Comparison of ENCODE assay signal across 8 cellular contexts in genomic region chr10:68897336-68897741, GRCh38. TPM values are rescaled to one million over a fixed set of nuclear protein-coding genes. Genes with fewer than 3 reads are reported as not detected.
A peak's percentile ranks its signal among the peaks of the same experiment; 100 is the strongest.
DNase-seq lines count a peak whose midpoint lies in the region; ATAC-seq and TF ChIP-seq lines count a peak whose summit lies in the region.

No MANE protein-coding gene starts in this region.

- peaks cover 15% of the 10 kb centered on the region for H3K4me1 ChIP-seq in CD4-positive, alpha-beta memory T cell (ENCODE audit: insufficient read depth, low read length)

- CTCF ChIA-PET in CD4-positive, alpha-beta memory T cell (lab: Charles Lee; ENCODE audit: partially characterized antibody), result interaction anchor here (0.7 to 1.4 kb wide), 5 partner anchors 42 to 1200 kb away, joined by 3 to 4 read pairs (median 3); no protein-coding TSS in a partner anchor
- CTCF ChIA-PET in HEK293T (lab: Yijun Ruan, JAX), result interaction anchor here (0.7 to 0.9 kb wide), 3 partner anchors 77 to 101 kb away, joined by 3 to 4 read pairs (median 4); no protein-coding TSS in a partner anchor

- H3K36me3 Mint-ChIP-seq in CD4-positive, alpha-beta memory T cell, result peaks cover 0 to 15% of the 10 kb centered on the region in 2 donors
- H3K36me3 Mint-ChIP-seq in activated T-helper 2 cell treated with anti-CD3 and anti-CD28 coated beads, Interferon-gamma antibody, Interleukin-2, Interleukin-4, amounts not matched to agents 10 μg/mL and 5 μg/mL and 100 μg/mL, durations not matched to agents 14 hours and 24 hours and 36 hours (ENCODE audit: low read depth), result peaks cover 12% of the 10 kb centered on the region

- ATAC-seq in HG02588 (IDR thresholded peaks at IDR 0.05; ENCODE audit: unreplicated experiment) (no peak), GM18909 (IDR thresholded peaks at IDR 0.05; ENCODE audit: poor library complexity, unreplicated experiment) (no peak)

- peak in 4 of 5 donors; percentile 23 to 43 (median 34) for DNase-seq in CD4-positive, alpha-beta memory T cell
- DNase-seq in HEK293T (ENCODE audit: extremely low spot score), result peak; percentile 58
- peak; percentile 54 to 55 for DNase-seq in NCI-H526 (lab: John Stamatoyannopoulos, UW)
- DNase-seq in activated T-helper 2 cell treated with anti-CD3 and anti-CD28 coated beads, Interferon-gamma antibody, Interleukin-2, Interleukin-4, amounts not matched to agents 10 μg/mL and 5 μg/mL and 100 μg/mL, durations not matched to agents 14 hours and 24 hours and 36 hours (ENCODE audit: low spot score), result peak; percentile 18
- DNase-seq in germinal center (ENCODE audit: low spot score), result peak; percentile 7
- DNase-seq in skeletal muscle cell (ENCODE audit: low read depth), result peak; percentile 31

- no peak overlapping the region for H3K4me3 ChIP-seq in CD4-positive, alpha-beta memory T cell (ENCODE audit: low read length in 2 of 2)
- no peak overlapping the region for H3K4me3 ChIP-seq in skeletal muscle cell (ENCODE audit: low read depth, low read length)

- peaks cover 0 to 1% of the 10 kb centered on the region in 2 donors for H3K27me3 Mint-ChIP-seq in CD4-positive, alpha-beta memory T cell
- peaks cover 7% of the 10 kb centered on the region for H3K27me3 Mint-ChIP-seq in activated T-helper 2 cell treated with anti-CD3 and anti-CD28 coated beads, Interferon-gamma antibody, Interleukin-2, Interleukin-4, amounts not matched to agents 10 μg/mL and 5 μg/mL and 100 μg/mL, durations not matched to agents 14 hours and 24 hours and 36 hours (ENCODE audit: low read depth)

- intact Hi-C loops in CD4-positive, alpha-beta memory T cell (cut with micrococcal nuclease), result no loop called here
- intact Hi-C loops in activated T-helper 2 cell treated with anti-CD3 and anti-CD28 coated beads, Interferon-gamma antibody, Interleukin-2, Interleukin-4, amounts not matched to agents 10 μg/mL and 5 μg/mL and 100 μg/mL, durations not matched to agents 14 hours and 24 hours and 36 hours (cut with micrococcal nuclease), result no loop called here

- H3K9me3 ChIP-seq in CD4-positive, alpha-beta memory T cell (ENCODE audit: control insufficient read depth in 1 of 2, low read length in 2 of 2), result no peaks in the 10 kb centered on the region

- H3K4me3 Mint-ChIP-seq in CD4-positive, alpha-beta memory T cell, result peak overlapping the region in 1 of 8 donors; percentile 71
- no peak overlapping the region for H3K4me3 Mint-ChIP-seq in activated T-helper 2 cell treated with anti-CD3 and anti-CD28 coated beads, Interferon-gamma antibody, Interleukin-2, Interleukin-4, amounts not matched to agents 10 μg/mL and 5 μg/mL and 100 μg/mL, durations not matched to agents 14 hours and 24 hours and 36 hours (ENCODE audit: low read depth)

- H3K4me1 Mint-ChIP-seq in CD4-positive, alpha-beta memory T cell, result peaks cover 11 to 34% (median 16%) of the 10 kb centered on the region in 4 donors
- H3K4me1 Mint-ChIP-seq in activated T-helper 2 cell treated with anti-CD3 and anti-CD28 coated beads, Interferon-gamma antibody, Interleukin-2, Interleukin-4, amounts not matched to agents 10 μg/mL and 5 μg/mL and 100 μg/mL, durations not matched to agents 14 hours and 24 hours and 36 hours (ENCODE audit: low read depth), result peaks cover 20% of the 10 kb centered on the region

- H3K36me3 ChIP-seq in CD4-positive, alpha-beta memory T cell (ENCODE audit: insufficient read depth, low read length), result no peaks in the 10 kb centered on the region

- no peaks in the 10 kb centered on the region for H3K9me3 Mint-ChIP-seq in CD4-positive, alpha-beta memory T cell
- H3K9me3 Mint-ChIP-seq in activated T-helper 2 cell treated with anti-CD3 and anti-CD28 coated beads, Interferon-gamma antibody, Interleukin-2, Interleukin-4, amounts not matched to agents 10 μg/mL and 5 μg/mL and 100 μg/mL, durations not matched to agents 14 hours and 24 hours and 36 hours, result no peaks in the 10 kb centered on the region

- POLR2A ChIA-PET in CD4-positive, alpha-beta memory T cell (lab: Charles Lee; ENCODE audit: partially characterized antibody), result no interaction called here
- POLR2A ChIA-PET in HEK293T (lab: Yijun Ruan, JAX), result no interaction called here

- H3K27me3 ChIP-seq in CD4-positive, alpha-beta memory T cell (ENCODE audit: insufficient read depth, low read length), result no peaks in the 10 kb centered on the region

- no peak overlapping the region for H3K27ac ChIP-seq in CD4-positive, alpha-beta memory T cell (ENCODE audit: low read depth, low read length)

- peak overlapping the region in 2 of 7 donors; percentile 43 to 60 for H3K27ac Mint-ChIP-seq in CD4-positive, alpha-beta memory T cell
- H3K27ac Mint-ChIP-seq in activated T-helper 2 cell treated with anti-CD3 and anti-CD28 coated beads, Interferon-gamma antibody, Interleukin-2, Interleukin-4, amounts not matched to agents 10 μg/mL and 5 μg/mL and 100 μg/mL, durations not matched to agents 14 hours and 24 hours and 36 hours, result no peak overlapping the region

TF ChIP-seq in HEK293T, 16 proteins besides CTCF, POLR2A, EP300 and RAD21:
- TF ChIP-seq FOXK2 (IDR thresholded peaks at IDR 0.05) (no peak), SUZ12 (IDR thresholded peaks at IDR 0.05) (no peak), L3MBTL2 (conservative IDR thresholded peaks at IDR 0.05) (no peak)

RNA-seq across cellular contexts. Expression of gene DDX50, which starts 3.8 kb away (rescaled TPM):
- total RNA-seq in CD4-positive, alpha-beta memory T cell, result 10 to 100 TPM; 41.1 to 41.9 TPM
- polyA plus RNA-seq in CD4-positive, alpha-beta memory T cell, result 10 to 100 TPM; 39.5 to 45.2 TPM
- 57.0 and 63.4 TPM in 2 replicates for total RNA-seq in activated T-helper 2 cell treated with anti-CD3 and anti-CD28 coated beads, Interferon-gamma antibody, Interleukin-2, Interleukin-4, amounts not matched to agents 10 μg/mL and 5 μg/mL and 100 μg/mL, durations not matched to agents 14 hours and 24 hours and 36 hours

RNA-seq across cellular contexts. Expression of gene DDX21, which starts 58.6 kb away (rescaled TPM):
- total RNA-seq in CD4-positive, alpha-beta memory T cell, result 10 to 100 TPM; 50.6 to 57.1 TPM
- polyA plus RNA-seq in CD4-positive, alpha-beta memory T cell, result 10 to 100 TPM; 20.3 to 20.7 TPM
- 205 and 210 TPM in 2 replicates for total RNA-seq in activated T-helper 2 cell treated with anti-CD3 and anti-CD28 coated beads, Interferon-gamma antibody, Interleukin-2, Interleukin-4, amounts not matched to agents 10 μg/mL and 5 μg/mL and 100 μg/mL, durations not matched to agents 14 hours and 24 hours and 36 hours

Comparison
In these comparisons a context has a peak if more than half of its experiments do, and no peak if none do; other contexts are left out.
1. DNase-seq: peak in every context shown above with its lines; median percentile 58 in HEK293T; 54 in NCI-H526; 34 in CD4-positive, alpha-beta memory T cell; 31 in skeletal muscle cell; 18 in activated T-helper 2 cell treated with anti-CD3 and anti-CD28 coated beads, Interferon-gamma antibody, Interleukin-2, Interleukin-4, amounts not matched to agents 10 μg/mL and 5 μg/mL and 100 μg/mL, durations not matched to agents 14 hours and 24 hours and 36 hours; 7 in germinal center.